ENCODE assay signal across 29 cellular contexts in the genomic region with DNA sequence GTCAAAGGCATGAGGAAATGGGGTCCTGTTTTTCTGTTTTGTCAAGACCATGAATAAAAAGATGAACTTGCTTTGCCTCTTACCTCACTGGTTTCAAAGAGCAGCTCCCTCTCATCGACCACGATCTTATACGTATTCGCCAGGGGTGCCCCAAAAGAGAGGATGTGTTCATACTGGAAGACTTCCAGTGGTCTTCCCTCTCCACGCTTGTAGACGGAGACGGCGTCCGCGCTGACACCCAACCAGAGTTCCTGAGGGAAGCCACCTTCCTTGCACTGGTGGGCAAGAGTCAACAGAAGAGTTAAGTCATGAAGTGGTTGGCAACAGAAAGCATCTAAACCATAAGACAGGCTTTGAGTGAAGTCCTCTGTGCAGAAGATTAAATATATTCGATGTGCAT.
"Had no signal": no experiment of that assay in that cellular context is flagged by ENCODE, and none has a peak within 500 bp of the region (broad histone marks: within the 10 kb centered on the region; RNA-seq: fewer than 3 reads in every experiment).

No MANE protein-coding gene starts in this region.

- H3K27me3 Mint-ChIP-seq: naive thymus-derived CD8-positive, alpha-beta T cell; progenitor cell of endocrine pancreas; stimulated activated naive B cell treated with anti-CD40 and anti-IgM and Interleukin-4, amounts not matched to agents 10 μg/mL and 1 μg/mL and 100 μg/mL, for 72 hours; type B pancreatic cell had no signal

- H3K4me2 ChIP-seq: neural progenitor cell had no signal

- H3K79me2 ChIP-seq: parathyroid adenoma had no signal

- H3K4me3 Mint-ChIP-seq: immature natural killer cell; naive thymus-derived CD8-positive, alpha-beta T cell; neural progenitor cell; stimulated activated naive B cell treated with anti-CD40 and anti-IgM and Interleukin-4, amounts not matched to agents 10 μg/mL and 1 μg/mL and 100 μg/mL, for 72 hours; type B pancreatic cell had no signal

- H3K36me3 Mint-ChIP-seq: immature natural killer cell; naive thymus-derived CD8-positive, alpha-beta T cell; stimulated activated naive B cell treated with anti-CD40 and anti-IgM and Interleukin-4, amounts not matched to agents 10 μg/mL and 1 μg/mL and 100 μg/mL, for 72 hours had no signal

- H3K27me3 ChIP-seq: left lung, neural progenitor cell, neutrophil, tibial artery, uterus had no signal

- H3K27ac Mint-ChIP-seq: immature natural killer cell; progenitor cell of endocrine pancreas; stimulated activated naive B cell treated with anti-CD40 and anti-IgM and Interleukin-4, amounts not matched to agents 10 μg/mL and 1 μg/mL and 100 μg/mL, for 72 hours; type B pancreatic cell had no signal

- H3K4me1 Mint-ChIP-seq: immature natural killer cell; stimulated activated naive B cell treated with anti-CD40 and anti-IgM and Interleukin-4, amounts not matched to agents 10 μg/mL and 1 μg/mL and 100 μg/mL, for 72 hours had no signal

- H3K4me1 ChIP-seq: lower lobe of right lung, neural progenitor cell, tibial artery, uterus had no signal

- H2AFZ ChIP-seq: neural progenitor cell had no signal

- H3K9ac ChIP-seq: neural progenitor cell, parathyroid adenoma had no signal

- H3K36me3 ChIP-seq: neutrophil, thoracic aorta, uterus had no signal

- H3K4me3 ChIP-seq: left lung, lower lobe of right lung, neural progenitor cell, skin epidermis, thoracic aorta, tibial artery, uterus had no signal

- DNase-seq: hypothalamus; immature natural killer cell; kidney; left colon; left lung; lower lobe of right lung; mammary epithelial cell; mesenchymal stem cell; naive thymus-derived CD8-positive, alpha-beta T cell; occipital lobe; retina; right cardiac atrium; stimulated activated CD4-positive, alpha-beta T cell treated with anti-CD3 and anti-CD28 coated beads, Interleukin-12 subunit alpha, Interleukin-12 subunit beta, amount 100 ng/mL, for 4 hours; stimulated activated CD4-positive, alpha-beta T cell treated with anti-CD3 and anti-CD28 coated beads, Interleukin-15, amount 100 ng/mL, for 24 hours; stimulated activated CD4-positive, alpha-beta T cell treated with anti-CD3 and anti-CD28 coated beads, Interleukin-2, amount 100 ng/mL, for 24 hours; stimulated activated CD4-positive, alpha-beta T cell treated with anti-CD3 and anti-CD28 coated beads, Interleukin-4, amount 100 ng/mL, for 1 hour; stimulated activated naive B cell treated with anti-CD40 and anti-IgM and Interleukin-4, amounts not matched to agents 10 μg/mL and 1 μg/mL and 100 μg/mL, for 72 hours; stimulated activated naive CD8-positive, alpha-beta T cell treated with anti-CD3 and anti-CD28 coated beads, Interleukin-15, Interleukin-2, amounts not matched to agents 100 U/mL and 50 U/mL, for 24 hours; substantia nigra; tibial artery; uterus had no signal

- H3K27ac ChIP-seq: left lung, lower lobe of right lung, neural progenitor cell, neutrophil, parathyroid adenoma, skin epidermis, thoracic aorta, tibial artery, uterus had no signal

- H3K9me3 ChIP-seq: left lung, lower lobe of right lung, neutrophil, thoracic aorta, tibial artery, uterus had no signal

- H3K9me3 Mint-ChIP-seq: immature natural killer cell; naive thymus-derived CD8-positive, alpha-beta T cell; nephron; neural progenitor cell; stimulated activated naive B cell treated with anti-CD40 and anti-IgM and Interleukin-4, amounts not matched to agents 10 μg/mL and 1 μg/mL and 100 μg/mL, for 72 hours; type B pancreatic cell had no signal
